ENCODE assay signal across 19 cellular contexts in the genomic region with DNA sequence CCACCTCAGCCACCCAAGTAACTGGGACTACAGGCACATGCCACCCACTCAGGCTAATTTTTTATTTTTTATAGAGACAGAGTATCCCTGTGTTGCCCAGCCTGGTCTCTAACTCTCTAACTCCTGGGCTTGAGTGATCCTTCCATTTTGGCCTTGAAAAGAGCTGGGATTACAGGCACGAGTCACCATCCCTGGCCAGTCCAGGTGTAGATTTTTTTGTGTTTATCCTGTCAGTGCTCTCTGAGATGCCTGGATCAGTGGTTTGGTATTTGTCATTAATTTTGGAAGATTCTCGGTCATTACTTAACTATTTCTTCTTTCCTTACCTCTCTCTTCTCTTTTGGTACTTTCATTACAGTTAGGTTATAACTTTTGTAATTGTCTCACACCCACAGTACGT.
"Had no signal": no experiment of that assay in that cellular context is flagged by ENCODE, and none has a peak within 500 bp of the region (broad histone marks: within the 10 kb centered on the region; RNA-seq: fewer than 3 reads in every experiment).

No MANE protein-coding gene starts in this region.

- H3K9me3 ChIP-seq: transverse colon had no signal

- DNase-seq: activated B cell treated with CpG ODN at 0.5 μM for 24 hours; activated CD4-positive, alpha-beta memory T cell treated with anti-CD3 and anti-CD28 coated beads for 36 hours; activated CD4-positive, alpha-beta T cell treated with anti-CD3 and anti-CD28 coated beads for 36 hours; aorta; caudate nucleus; dermis blood vessel endothelial cell; effector CD8-positive, alpha-beta T cell; foreskin melanocyte; kidney glomerular epithelial cell; left ventricle myocardium inferior; midbrain; natural killer cell; small intestine; stimulated activated CD4-positive, alpha-beta T cell treated with anti-CD3 and anti-CD28 coated beads, Interleukin-2, amount 100 ng/mL, for 24 hours; T-helper 9 cell; transverse colon had no signal

- H3K27ac ChIP-seq: transverse colon had no signal

- H3K27ac Mint-ChIP-seq: activated B cell treated with CpG ODN at 0.5 μM for 24 hours, brain, natural killer cell had no signal

- ATAC-seq: activated CD4-positive, alpha-beta T cell treated with anti-CD3 and anti-CD28 coated beads for 36 hours; natural killer cell; sciatic nerve; stimulated activated effector memory CD8-positive, alpha-beta T cell treated with anti-CD3 and anti-CD28 coated beads, Interleukin-12 subunit alpha, Interleukin-12 subunit beta, amount 100 ng/mL, for 72 hours had no signal

- H3K9me3 Mint-ChIP-seq: stimulated activated effector memory CD8-positive, alpha-beta T cell treated with anti-CD3 and anti-CD28 coated beads, Interleukin-12 subunit alpha, Interleukin-12 subunit beta, amount 100 ng/mL, for 72 hours had no signal

- H3K36me3 Mint-ChIP-seq: activated CD4-positive, alpha-beta memory T cell treated with anti-CD3 and anti-CD28 coated beads for 36 hours; brain had no signal

- H3K4me3 Mint-ChIP-seq: activated B cell treated with CpG ODN at 0.5 μM for 24 hours; activated CD4-positive, alpha-beta memory T cell treated with anti-CD3 and anti-CD28 coated beads for 36 hours; brain; natural killer cell; stimulated activated effector memory CD8-positive, alpha-beta T cell treated with anti-CD3 and anti-CD28 coated beads, Interleukin-12 subunit alpha, Interleukin-12 subunit beta, amount 100 ng/mL, for 72 hours had no signal

- H3K27me3 Mint-ChIP-seq: activated B cell treated with CpG ODN at 0.5 μM for 24 hours; activated CD4-positive, alpha-beta memory T cell treated with anti-CD3 and anti-CD28 coated beads for 36 hours; activated CD4-positive, alpha-beta T cell treated with anti-CD3 and anti-CD28 coated beads for 36 hours had no signal

- H3K27me3 ChIP-seq: transverse colon had no signal

- H3K36me3 ChIP-seq: left ventricle myocardium inferior, transverse colon had no signal

- H3K4me3 ChIP-seq: left ventricle myocardium inferior, transverse colon had no signal
